ENCODE assay signal across 8 cellular contexts in the genomic region with DNA sequence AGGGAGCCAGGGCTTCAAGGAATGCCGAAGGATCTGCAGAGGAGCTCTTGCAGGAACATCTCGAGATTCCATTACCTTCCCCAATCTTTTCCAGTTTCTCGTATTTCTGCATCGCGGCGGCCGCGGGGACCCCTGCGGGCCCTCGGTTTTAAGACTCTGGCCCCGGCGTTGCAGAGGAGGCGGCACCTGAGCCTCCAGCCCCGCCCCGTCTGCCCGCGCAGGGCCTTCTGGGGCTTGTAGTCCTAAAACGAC. TPM values are rescaled to one million over a fixed set of nuclear protein-coding genes. Genes with fewer than 3 reads are reported as not detected.
DNase-seq lines count a peak whose midpoint lies in the region; ATAC-seq, FAIRE-seq and TF ChIP-seq lines count a peak whose summit lies in the region.

A gene (minus strand): TSS at position 161 of the 252 bp plus-strand sequence. CDS start 49 bp downstream, at position 112.

- no peaks in the 10 kb centered on the region for H3K27me3 ChIP-seq in adipocyte (replicated peaks; ENCODE audit: control insufficient read depth, insufficient read depth, low read length)
- no peaks in the 10 kb centered on the region for H3K27me3 ChIP-seq in subcutaneous abdominal adipose tissue (ENCODE audit: control insufficient read depth in 5 of 5, insufficient read depth in 4 of 5, low read length in 5 of 5)

- no peak for DNase-seq in T-helper 2 cell
- no peak for DNase-seq in adipocyte (ENCODE audit: low read depth)
- no peak for DNase-seq in kidney
- no peak for DNase-seq in NCI-H2171 treated with DMSO at 0.1 percent for 48 hours (lab: John Stamatoyannopoulos, UW)
- no peak for DNase-seq in stimulated activated CD4-positive, alpha-beta T cell treated with anti-CD3 and anti-CD28 coated beads, Interleukin-2, amount 100 ng/mL, for 24 hours

- H3K36me3 ChIP-seq in adipocyte (ENCODE audit: control insufficient read depth, insufficient read depth, low read length, severe bottlenecking) (no peaks in the 10 kb centered on the region), kidney (ENCODE audit: control insufficient read depth in 1 of 2, insufficient read depth in 2 of 2, low read length in 2 of 2) (no peaks in the 10 kb centered on the region), subcutaneous abdominal adipose tissue (ENCODE audit: control insufficient read depth in 5 of 5, insufficient read depth in 5 of 5, low read length in 5 of 5) (peaks cover 0 to 17% (median 2%) of the 10 kb centered on the region in 5 donors)

- H3K9ac ChIP-seq in adipocyte (ENCODE audit: low read length) (peak within 1 kb of the TSS; percentile 92), kidney (ENCODE audit: low read length in 2 of 2) (peak within 1 kb of the TSS; percentile 93 to 95), subcutaneous abdominal adipose tissue (ENCODE audit: low read length in 5 of 5) (peak within 1 kb of the TSS; percentile 78 to 94 (median 83))

- peak within 1 kb of the TSS; percentile 94 for H3K4me3 ChIP-seq in adipocyte (ENCODE audit: low read length)
- peak within 1 kb of the TSS; percentile 93 to 99 for H3K4me3 ChIP-seq in kidney (ENCODE audit: low read length in 2 of 2)
- H3K4me3 ChIP-seq in subcutaneous abdominal adipose tissue (ENCODE audit: low read depth in 1 of 5, low read length in 5 of 5): peak within 1 kb of the TSS; percentile 89 to 96 (median 94)

- peak within 1 kb of the TSS; percentile 99 to 100 for H3K27ac ChIP-seq in kidney (ENCODE audit: low read depth in 2 of 2, low read length in 2 of 2)
- peak within 1 kb of the TSS; percentile 97 for H3K27ac ChIP-seq in subcutaneous abdominal adipose tissue (ENCODE audit: low read depth, low read length)

- no peak for TF ChIP-seq CTCF in kidney (IDR thresholded peaks at IDR 0.05; ENCODE audit: borderline replicate concordance, extremely low read depth, insufficient read depth)

- no peaks in the 10 kb centered on the region for H3K9me3 ChIP-seq in adipocyte (ENCODE audit: control insufficient read depth, low read length)
- no peaks in the 10 kb centered on the region for H3K9me3 ChIP-seq in kidney (ENCODE audit: control insufficient read depth in 1 of 2, low read length in 2 of 2)
- no peaks in the 10 kb centered on the region for H3K9me3 ChIP-seq in subcutaneous abdominal adipose tissue (ENCODE audit: control insufficient read depth in 5 of 5, low read length in 5 of 5)

- no peak for ATAC-seq in HG02798 (IDR thresholded peaks at IDR 0.05; ENCODE audit: poor library complexity, unreplicated experiment)

- FAIRE-seq in kidney (lab: Jason Lieb, UNC): no peak

- H3K4me1 ChIP-seq in adipocyte (ENCODE audit: control insufficient read depth, insufficient read depth, low read length) (peaks cover 43% of the 10 kb centered on the region), kidney (ENCODE audit: control insufficient read depth in 1 of 2, insufficient read depth in 1 of 2, low read depth in 1 of 2, low read length in 2 of 2) (peaks cover 19 to 36% of the 10 kb centered on the region in 2 donors), subcutaneous abdominal adipose tissue (ENCODE audit: control insufficient read depth in 5 of 5, insufficient read depth in 5 of 5, low read length in 5 of 5) (peaks cover 6 to 64% (median 51%) of the 10 kb centered on the region in 5 donors)

- intact Hi-C loops in T-helper 2 cell treated with Interferon-gamma antibody and Interleukin-4, amounts not matched to agents 100 ng/mL and 5 ng/mL, for 36 hours (cut with micrococcal nuclease): loop anchor here (1.0 to 5.0 kb wide), 2 partner anchors 45 to 170 kb away; a partner anchor contains a TSS
- intact Hi-C loops in kidney (cut with DNase I): no loop called here

RNA-seq across cellular contexts. Expression of the gene that starts here (rescaled TPM):
- total RNA-seq in T-helper 2 cell treated with Interferon-gamma antibody and Interleukin-4, amounts not matched to agents 100 ng/mL and 5 ng/mL, for 36 hours: 22.3 and 23.7 TPM in 2 replicates
- 9.1 TPM for total RNA-seq in kidney
- 21.5 TPM for polyA plus RNA-seq in kidney (ENCODE audit: insufficient read depth, low read depth, low replicate concordance)
